In the genomic region with DNA sequence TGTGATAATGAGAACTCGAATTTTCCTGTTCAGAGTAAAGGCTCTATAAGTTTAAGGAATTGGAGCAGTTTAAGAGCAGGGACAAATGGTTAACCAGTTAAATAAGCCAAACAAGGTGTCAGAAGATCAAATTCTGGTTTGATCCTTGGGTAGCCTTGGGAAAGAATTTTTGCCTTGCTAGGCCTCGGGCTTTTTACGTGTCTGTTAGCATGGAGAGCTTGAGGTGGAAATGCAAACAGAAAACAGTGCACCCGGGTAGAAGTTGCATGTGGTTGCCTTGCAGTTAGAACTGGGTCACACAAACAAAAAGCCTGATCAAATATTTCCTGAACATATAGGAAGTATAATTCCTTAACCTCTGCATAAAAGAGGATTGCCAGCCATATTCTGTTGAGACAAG, we compare ENCODE assay signal across 19 cellular contexts. TPM values are rescaled to one million over a fixed set of nuclear protein-coding genes. Genes with fewer than 3 reads are reported as not detected.
DNase-seq lines count a peak whose midpoint lies in the region; ATAC-seq and TF ChIP-seq lines count a peak whose summit lies in the region.
"Had no signal": no experiment of that assay in that cellular context is flagged by ENCODE, and none has a peak within 500 bp of the region (broad histone marks: within the 10 kb centered on the region; RNA-seq: fewer than 3 reads in every experiment).

No MANE protein-coding gene starts in this region.

- WGBS in stomach, 5 donors = 29 to 63% (median 56%) methylated on average over 4 of the region's 4 CpGs

- H3K4me3 Mint-ChIP-seq in MCF 10A (ENCODE audit: unreplicated experiment) = no peak overlapping the region
- H3K4me3 Mint-ChIP-seq: natural killer cell treated with Interleukin-12 subunit alpha and Interleukin-12 subunit beta and Interleukin-15 and Interleukin-18, amount 100 ng/mL, for 72 hours had no signal

- CTCF ChIA-PET in MCF 10A (lab: Yijun Ruan, JAX) = interaction anchor here (0.6 to 10.1 kb wide), 9 partner anchors 9 to 778 kb away, joined by 3 to 85 read pairs (median 3); no protein-coding TSS in a partner anchor

- peak; percentile 5 for DNase-seq in MCF 10A (ENCODE audit: unreplicated experiment)
- no peak for DNase-seq in breast epithelium (ENCODE audit: low spot score in 2 of 2)
- DNase-seq in ascending aorta (ENCODE audit: low spot score in 2 of 2) = no peak
- DNase-seq in iris pigment epithelial cell (ENCODE audit: low read depth) = peak; percentile 55
- DNase-seq in stomach = no peak
- no peak for DNase-seq in NCI-H69 (lab: John Stamatoyannopoulos, UW)
- no peak for DNase-seq in HCEC 1CT
- DNase-seq: 8988T; activated CD4-positive, CD25-positive, alpha-beta regulatory T cell; anterior cingulate cortex; NCI-H1105; retina; RPMI8226; stimulated activated CD8-positive, alpha-beta memory T cell treated with anti-CD3 and anti-CD28 coated beads, Interleukin-4, amount 100 ng/mL, for 48 hours; T-helper 2 cell had no signal

- no peaks in the 10 kb centered on the region for H3K27me3 ChIP-seq in breast epithelium
- H3K27me3 ChIP-seq in ascending aorta = no peaks in the 10 kb centered on the region
- no peaks in the 10 kb centered on the region for H3K27me3 ChIP-seq in stomach

- TF ChIP-seq POLR2A in breast epithelium (IDR thresholded peaks at IDR 0.05) (no peak), stomach (IDR thresholded peaks at IDR 0.05) (no peak)

- peaks cover 4% of the 10 kb centered on the region for H3K36me3 Mint-ChIP-seq in MCF 10A (ENCODE audit: insufficient read depth, unreplicated experiment)
- H3K36me3 Mint-ChIP-seq: IgD-negative memory B cell; natural killer cell treated with Interleukin-12 subunit alpha and Interleukin-12 subunit beta and Interleukin-15 and Interleukin-18, amount 100 ng/mL, for 72 hours had no signal

- POLR2A ChIA-PET in MCF 10A (lab: Yijun Ruan, JAX) = interaction anchor here (1.1 to 5.8 kb wide), 10 partner anchors 9 to 201 kb away, joined by 3 to 72 read pairs (median 13); a partner anchor contains a TSS

- no peaks in the 10 kb centered on the region for H3K4me1 ChIP-seq in breast epithelium
- H3K4me1 ChIP-seq in ascending aorta = peaks cover 16 to 37% of the 10 kb centered on the region in 2 donors
- peaks cover 8 to 32% (median 20%) of the 10 kb centered on the region in 4 donors for H3K4me1 ChIP-seq in stomach

- peaks cover 0 to 3% of the 10 kb centered on the region in 2 donors for H3K9me3 ChIP-seq in breast epithelium
- no peaks in the 10 kb centered on the region for H3K9me3 ChIP-seq in ascending aorta
- H3K9me3 ChIP-seq in stomach = peaks cover 0 to 5% (median 0%) of the 10 kb centered on the region in 4 donors

- H3K9me3 Mint-ChIP-seq in MCF 10A (ENCODE audit: unreplicated experiment) = no peaks in the 10 kb centered on the region
- H3K9me3 Mint-ChIP-seq: natural killer cell treated with Interleukin-12 subunit alpha and Interleukin-12 subunit beta and Interleukin-15 and Interleukin-18, amount 100 ng/mL, for 72 hours had no signal

- TF ChIP-seq CTCF in MCF 10A (IDR thresholded peaks at IDR 0.05; ENCODE audit: unreplicated experiment) = no peak
- TF ChIP-seq CTCF in breast epithelium (IDR thresholded peaks at IDR 0.05) = no peak
- TF ChIP-seq CTCF in ascending aorta (IDR thresholded peaks at IDR 0.05) = no peak
- no peak for TF ChIP-seq CTCF in stomach (IDR thresholded peaks at IDR 0.05)

- no peak for ATAC-seq in HG02678 (IDR thresholded peaks at IDR 0.05; ENCODE audit: unreplicated experiment)
- ATAC-seq: natural killer cell treated with Interleukin-12 subunit alpha and Interleukin-12 subunit beta and Interleukin-15 and Interleukin-18, amount 100 ng/mL, for 72 hours had no signal

- H3K27ac Mint-ChIP-seq in MCF 10A (ENCODE audit: low read depth, unreplicated experiment) = peak overlapping the region; percentile 90
- H3K27ac Mint-ChIP-seq: natural killer cell treated with Interleukin-12 subunit alpha and Interleukin-12 subunit beta and Interleukin-15 and Interleukin-18, amount 100 ng/mL, for 72 hours had no signal

- intact Hi-C loops in MCF 10A (cut with micrococcal nuclease) = loop anchor here (5.0 kb wide), 1 partner anchor 71 kb away; no protein-coding TSS in a partner anchor
- intact Hi-C loops in breast epithelium (cut with DNase I; ENCODE audit: low total_unique reads) = no loop called here
- intact Hi-C loops in ascending aorta (cut with DNase I) = no loop called here
- intact Hi-C loops in stomach (cut with DNase I; ENCODE audit: low total_unique reads) = no loop called here

- no peak for TF ChIP-seq EP300 in stomach (IDR thresholded peaks at IDR 0.05)

- H3K27me3 Mint-ChIP-seq in MCF 10A (ENCODE audit: insufficient read depth, unreplicated experiment) = no peaks in the 10 kb centered on the region
- H3K27me3 Mint-ChIP-seq: IgD-negative memory B cell had no signal

- H3K27ac ChIP-seq in breast epithelium (peak overlapping the region in 1 of 2 donors; percentile 19), ascending aorta (peak overlapping the region; percentile 24 to 73), stomach (peak overlapping the region in 4 of 5 donors; percentile 2 to 69 (median 60))

- no peaks in the 10 kb centered on the region for H3K36me3 ChIP-seq in breast epithelium
- H3K36me3 ChIP-seq in ascending aorta = no peaks in the 10 kb centered on the region
- H3K36me3 ChIP-seq in stomach = peaks cover 0 to under 1% (median under 1%) of the 10 kb centered on the region in 4 donors

- H3K4me3 ChIP-seq in breast epithelium = no peak overlapping the region
- H3K4me3 ChIP-seq in ascending aorta = no peak overlapping the region
- no peak overlapping the region for H3K4me3 ChIP-seq in stomach
- H3K4me3 ChIP-seq: GM12878 had no signal

- peaks cover 27% of the 10 kb centered on the region for H3K4me1 Mint-ChIP-seq in MCF 10A (ENCODE audit: insufficient read depth, unreplicated experiment)

- BruUV-seq in MCF 10A (replicated peaks; lab: Mats Ljungman, UMichigan) = no TSS peak

RNA-seq across cellular contexts. Expression of a gene that starts 58.3 kb away (rescaled TPM):
- total RNA-seq in MCF 10A (2022) = 16.8 and 23.9 TPM in 2 replicates
- total RNA-seq in breast epithelium = 100 to 1,000 TPM in 2 of 3 donors, 10 to 100 TPM in 1; 82.7 to 114 (median 104) TPM
- 45.7 TPM for total RNA-seq in ascending aorta
- total RNA-seq in stomach = 10 to 100 TPM in 4 of 5 donors, 1 to 10 TPM in 1; 9.9 to 82.7 (median 55.4) TPM
- 10 to 100 TPM; 11.1 to 19.4 (median 19.4) TPM for polyA plus RNA-seq in stomach
- total RNA-seq: natural killer cell treated with Interleukin-12 subunit alpha and Interleukin-12 subunit beta and Interleukin-15 and Interleukin-18, amount 100 ng/mL, for 72 hours had no signal
- polyA plus RNA-seq: IgD-negative memory B cell had no signal

Comparison
In these comparisons a context has a peak if more than half of its experiments do, and no peak if none do; other contexts are left out.
1. DNase-seq: peak in MCF 10A (single experiment) and iris pigment epithelial cell (single experiment); none in breast epithelium (0 of 2), ascending aorta (0 of 2), stomach (single experiment), NCI-H69 (single experiment) and HCEC 1CT (single experiment).